Comparison of ENCODE assay signal across 22 cellular contexts in the genomic region with DNA sequence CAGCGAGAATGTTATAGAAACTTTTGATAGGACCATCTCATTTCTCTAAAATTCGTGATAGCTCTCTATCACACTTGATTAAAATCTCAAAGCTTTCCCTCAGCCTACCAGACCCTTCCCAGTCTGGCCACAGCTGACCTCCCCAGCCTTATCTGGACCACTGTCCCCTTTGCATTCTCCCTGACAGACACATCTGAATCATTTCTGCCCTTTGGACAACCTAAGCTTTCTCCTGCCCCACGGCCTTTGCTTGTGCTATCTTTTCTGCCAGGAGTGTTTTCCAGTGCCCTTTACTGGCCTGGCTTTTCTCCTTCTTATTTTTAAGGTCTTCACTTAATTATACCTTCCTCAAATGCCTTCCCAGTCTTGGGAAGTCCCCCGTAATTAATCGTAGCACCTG. TPM values are rescaled to one million over a fixed set of nuclear protein-coding genes. Genes with fewer than 3 reads are reported as not detected.
A peak's percentile ranks its signal among the peaks of the same experiment; 100 is the strongest.
DNase-seq lines count a peak whose midpoint lies in the region; ATAC-seq, FAIRE-seq and TF ChIP-seq lines count a peak whose summit lies in the region.
"Had no signal": no experiment of that assay in that cellular context is flagged by ENCODE, and none has a peak within 500 bp of the region (broad histone marks: within the 10 kb centered on the region; RNA-seq: fewer than 3 reads in every experiment).

No MANE protein-coding gene starts in this region.

- H3K27ac ChIP-seq in heart right ventricle: no peak overlapping the region
- no peak overlapping the region for H3K27ac ChIP-seq in kidney (ENCODE audit: low read depth in 2 of 2, low read length in 2 of 2)
- H3K27ac ChIP-seq: prostate gland had no signal

- H3K27ac Mint-ChIP-seq in activated B cell treated with CpG ODN at 0.5 μM for 24 hours: no peak overlapping the region
- no peak overlapping the region for H3K27ac Mint-ChIP-seq in stimulated activated effector memory CD8-positive, alpha-beta T cell treated with anti-CD3 and anti-CD28 coated beads, Interleukin-12 subunit alpha, Interleukin-12 subunit beta, amount 100 ng/mL, for 72 hours
- H3K27ac Mint-ChIP-seq in HFFc6: no peak overlapping the region
- H3K27ac Mint-ChIP-seq: activated CD8-positive, alpha-beta T cell treated with anti-CD3 and anti-CD28 coated beads, Interleukin-2, amount 10 ng/mL, durations not matched to agents 7 days and 5 days; activated T-cell treated with anti-CD3 and anti-CD28 coated beads, Interleukin-2, amount 50 U/mL, for 24 hours; CD8-positive, alpha-beta T cell had no signal

- POLR2A ChIA-PET in activated B cell treated with CpG ODN at 0.5 μM for 24 hours (lab: Charles Lee): no interaction called here

- H3K9ac ChIP-seq in kidney (ENCODE audit: low read length in 2 of 2): no peak overlapping the region

- no peak overlapping the region for H3K4me3 ChIP-seq in heart right ventricle
- no peak overlapping the region for H3K4me3 ChIP-seq in kidney (ENCODE audit: low read length in 2 of 2)
- H3K4me3 ChIP-seq: prostate gland, tibial nerve had no signal

- CTCF ChIA-PET in activated B cell treated with CpG ODN at 0.5 μM for 24 hours (lab: Charles Lee): no interaction called here

- peak; percentile 9 for DNase-seq in cardiac septum (ENCODE audit: low spot score)
- DNase-seq in heart right ventricle: no peak
- DNase-seq in activated B cell treated with CpG ODN at 0.5 μM for 24 hours: no peak
- DNase-seq in kidney: peak; percentile 10
- DNase-seq in stimulated activated effector memory CD8-positive, alpha-beta T cell treated with anti-CD3 and anti-CD28 coated beads, Interleukin-12 subunit alpha, Interleukin-12 subunit beta, amount 100 ng/mL, for 72 hours (ENCODE audit: low spot score in 2 of 2): no peak
- DNase-seq in cerebellar nuclear complex (lab: John Stamatoyannopoulos, UW): no peak
- DNase-seq in HFFc6: no peak
- no peak for DNase-seq in C1 segment of cervical spinal cord (lab: John Stamatoyannopoulos, UW)
- DNase-seq: activated CD4-positive, CD25-positive, alpha-beta regulatory T cell; activated CD8-positive, alpha-beta T cell treated with anti-CD3 and anti-CD28 coated beads, Interleukin-2, amount 10 ng/mL, durations not matched to agents 7 days and 5 days; CD8-positive, alpha-beta T cell; GOT3; naive thymus-derived CD8-positive, alpha-beta T cell; NCI-H1930; NCI-H2227 treated with DMSO at 0.1 percent for 48 hours; NCI-H82; stimulated activated CD4-positive, alpha-beta T cell treated with anti-CD3 and anti-CD28 coated beads, Interleukin-2, amount 100 ng/mL, for 24 hours; stimulated activated naive CD8-positive, alpha-beta T cell treated with anti-CD3 and anti-CD28 coated beads, Interleukin-15, Interleukin-2, amounts not matched to agents 100 U/mL and 50 U/mL, for 24 hours had no signal

- no peak for FAIRE-seq in kidney (lab: Jason Lieb, UNC)

- H3K36me3 Mint-ChIP-seq in activated B cell treated with CpG ODN at 0.5 μM for 24 hours (ENCODE audit: low read depth): no peaks in the 10 kb centered on the region
- peaks cover 31% of the 10 kb centered on the region for H3K36me3 Mint-ChIP-seq in stimulated activated effector memory CD8-positive, alpha-beta T cell treated with anti-CD3 and anti-CD28 coated beads, Interleukin-12 subunit alpha, Interleukin-12 subunit beta, amount 100 ng/mL, for 72 hours
- H3K36me3 Mint-ChIP-seq in HFFc6 (ENCODE audit: low read depth): no peaks in the 10 kb centered on the region; the same call in 1 of the 2 replicates
- H3K36me3 Mint-ChIP-seq: CD8-positive, alpha-beta T cell had no signal

- H3K27me3 ChIP-seq in heart right ventricle: peaks cover 0 to 19% (median 0%) of the 10 kb centered on the region in 7 donors
- H3K27me3 ChIP-seq: tibial nerve had no signal

- H3K9me3 ChIP-seq in heart right ventricle (no peaks in the 10 kb centered on the region), kidney (ENCODE audit: control insufficient read depth in 1 of 2, low read length in 2 of 2) (no peaks in the 10 kb centered on the region)
- H3K9me3 ChIP-seq: prostate gland, tibial nerve had no signal

- intact Hi-C loops in cardiac septum (cut with DNase I): no loop called here
- intact Hi-C loops in heart right ventricle (cut with DNase I): no loop called here
- intact Hi-C loops in activated B cell treated with CpG ODN at 0.5 μM for 24 hours (cut with micrococcal nuclease): no loop called here
- intact Hi-C loops in kidney (cut with DNase I): no loop called here

- H3K4me1 Mint-ChIP-seq in activated B cell treated with CpG ODN at 0.5 μM for 24 hours (peaks cover 16% of the 10 kb centered on the region), HFFc6 (ENCODE audit: low read depth) (peaks cover 36% of the 10 kb centered on the region)
- H3K4me1 Mint-ChIP-seq in stimulated activated effector memory CD8-positive, alpha-beta T cell treated with anti-CD3 and anti-CD28 coated beads, Interleukin-12 subunit alpha, Interleukin-12 subunit beta, amount 100 ng/mL, for 72 hours: peaks cover 29% of the 10 kb centered on the region

- TF ChIP-seq CTCF in heart right ventricle (IDR thresholded peaks at IDR 0.05) (no peak), activated B cell treated with CpG ODN at 0.5 μM for 24 hours (IDR thresholded peaks at IDR 0.05) (no peak), kidney (IDR thresholded peaks at IDR 0.05; ENCODE audit: borderline replicate concordance, extremely low read depth, insufficient read depth) (no peak), HFFc6 (IDR thresholded peaks at IDR 0.05) (no peak)

- H3K4me1 ChIP-seq in heart right ventricle (peaks cover 0 to 56% (median 19%) of the 10 kb centered on the region in 9 donors), kidney (ENCODE audit: control insufficient read depth in 1 of 2, insufficient read depth in 1 of 2, low read depth in 1 of 2, low read length in 2 of 2) (peaks cover 0 to 14% of the 10 kb centered on the region in 2 donors)

- WGBS in heart right ventricle, 2 donors: 92% methylated on average over 5 of the region's 5 CpGs

- no peak for ATAC-seq in heart right ventricle
- no peak for ATAC-seq in activated B cell treated with CpG ODN at 0.5 μM for 24 hours (ENCODE audit: low read depth)
- ATAC-seq in stimulated activated effector memory CD8-positive, alpha-beta T cell treated with anti-CD3 and anti-CD28 coated beads, Interleukin-12 subunit alpha, Interleukin-12 subunit beta, amount 100 ng/mL, for 72 hours: no peak
- ATAC-seq: activated CD8-positive, alpha-beta T cell treated with anti-CD3 and anti-CD28 coated beads, Interleukin-2, amount 10 ng/mL, durations not matched to agents 7 days and 5 days; activated naive CD4-positive, alpha-beta T cell treated with anti-CD3 and anti-CD28 coated beads, Interleukin-2, amount 50 U/mL, for 72 hours; CD8-positive, alpha-beta T cell; naive thymus-derived CD8-positive, alpha-beta T cell had no signal

- H3K27me3 Mint-ChIP-seq in activated B cell treated with CpG ODN at 0.5 μM for 24 hours: peaks cover 46% of the 10 kb centered on the region
- no peaks in the 10 kb centered on the region for H3K27me3 Mint-ChIP-seq in HFFc6 (ENCODE audit: insufficient read depth)

- H3K9me3 Mint-ChIP-seq in activated B cell treated with CpG ODN at 0.5 μM for 24 hours (no peaks in the 10 kb centered on the region), HFFc6 (no peaks in the 10 kb centered on the region)
- no peaks in the 10 kb centered on the region for H3K9me3 Mint-ChIP-seq in stimulated activated effector memory CD8-positive, alpha-beta T cell treated with anti-CD3 and anti-CD28 coated beads, Interleukin-12 subunit alpha, Interleukin-12 subunit beta, amount 100 ng/mL, for 72 hours
- H3K9me3 Mint-ChIP-seq: activated naive CD4-positive, alpha-beta T cell treated with anti-CD3 and anti-CD28 coated beads, Interleukin-2, amount 50 U/mL, for 72 hours; activated T-cell treated with anti-CD3 and anti-CD28 coated beads, Interleukin-2, amount 50 U/mL, for 24 hours; CD8-positive, alpha-beta T cell; naive thymus-derived CD8-positive, alpha-beta T cell had no signal

- peak overlapping the region; percentile 9 for H3K4me3 Mint-ChIP-seq in activated B cell treated with CpG ODN at 0.5 μM for 24 hours
- H3K4me3 Mint-ChIP-seq in stimulated activated effector memory CD8-positive, alpha-beta T cell treated with anti-CD3 and anti-CD28 coated beads, Interleukin-12 subunit alpha, Interleukin-12 subunit beta, amount 100 ng/mL, for 72 hours: peak overlapping the region; percentile 72
- H3K4me3 Mint-ChIP-seq in HFFc6: no peak overlapping the region
- H3K4me3 Mint-ChIP-seq: activated CD8-positive, alpha-beta T cell treated with anti-CD3 and anti-CD28 coated beads, Interleukin-2, amount 10 ng/mL, durations not matched to agents 7 days and 5 days; activated T-cell treated with anti-CD3 and anti-CD28 coated beads, Interleukin-2, amount 50 U/mL, for 24 hours; CD8-positive, alpha-beta T cell had no signal

- H3K36me3 ChIP-seq in heart right ventricle (no peaks in the 10 kb centered on the region), kidney (ENCODE audit: control insufficient read depth in 1 of 2, insufficient read depth in 2 of 2, low read length in 2 of 2) (no peaks in the 10 kb centered on the region)
- H3K36me3 ChIP-seq: prostate gland, tibial nerve had no signal

RNA-seq across cellular contexts. Expression of a gene that starts 2.7 kb away (rescaled TPM):
- total RNA-seq in cardiac septum (2.7 TPM), heart right ventricle (1 to 10 TPM; 1.7 to 6.6 (median 3.0) TPM), activated B cell treated with CpG ODN at 0.5 μM for 24 hours (0.12 TPM in 1 of 2 replicates, not detected in the other), kidney (21.0 TPM)
- polyA plus RNA-seq in heart right ventricle (1 to 10 TPM; 1.5 to 4.1 TPM), kidney (ENCODE audit: insufficient read depth, low read depth, low replicate concordance) (6.3 TPM)
- total RNA-seq in HFFc6 (2021; fragmentation: NEBNext Ultra II Directional; extraction: Animal tissue kit (Norgen Biotek cat#: 25700)): 10 to 100 TPM in 5 of 6 experiments, 1 to 10 TPM in 1; 9.4 to 13.0 (median 12.4) TPM

Comparison
In these comparisons a context has a peak if more than half of its experiments do, and no peak if none do; other contexts are left out.
1. DNase-seq: peak in cardiac septum (single experiment) and kidney (single experiment); none in heart right ventricle (0 of 2), activated B cell treated with CpG ODN at 0.5 μM for 24 hours (single experiment), stimulated activated effector memory CD8-positive, alpha-beta T cell treated with anti-CD3 and anti-CD28 coated beads, Interleukin-12 subunit alpha, Interleukin-12 subunit beta, amount 100 ng/mL, for 72 hours (0 of 2), cerebellar nuclear complex (0 of 2), HFFc6 (single experiment) and C1 segment of cervical spinal cord (0 of 14).